Comparison of ENCODE assay signal across 1 cellular context in genomic region chr21:31753949-31754348, GRCh38.
TF ChIP-seq lines count a peak whose summit lies in the region.

No MANE protein-coding gene starts in this region.

TF ChIP-seq in H1, 55 proteins besides CTCF, POLR2A, EP300 and RAD21 (continued from another document):
- TF ChIP-seq HDAC2 (IDR thresholded peaks at IDR 0.05; ENCODE audit: borderline replicate concordance in 1 of 2, low read depth in 2 of 2, low read length in 2 of 2) (peak in 1 of 2 experiments; percentile 82; a peak in 1 of 4 replicates), TEAD4 (IDR thresholded peaks at IDR 0.05; ENCODE audit: low read depth, low read length) (0 out of 2 replicates have a peak, but pooled peaks have one; percentile 7), MAFK (IDR thresholded peaks at IDR 0.05; ENCODE audit: low read depth, low read length) (no peak), SP2 (IDR thresholded peaks at IDR 0.05; ENCODE audit: low read length) (no peak), CHD1 (IDR thresholded peaks at IDR 0.05; ENCODE audit: low read depth, low read length) (no peak), GABPA (IDR thresholded peaks at IDR 0.05; ENCODE audit: borderline replicate concordance, insufficient read depth, low read length) (no peak)
TF ChIP-seq in H1: peak in this region for 2.
